ENCODE assay signal across 28 cellular contexts in the genomic region with DNA sequence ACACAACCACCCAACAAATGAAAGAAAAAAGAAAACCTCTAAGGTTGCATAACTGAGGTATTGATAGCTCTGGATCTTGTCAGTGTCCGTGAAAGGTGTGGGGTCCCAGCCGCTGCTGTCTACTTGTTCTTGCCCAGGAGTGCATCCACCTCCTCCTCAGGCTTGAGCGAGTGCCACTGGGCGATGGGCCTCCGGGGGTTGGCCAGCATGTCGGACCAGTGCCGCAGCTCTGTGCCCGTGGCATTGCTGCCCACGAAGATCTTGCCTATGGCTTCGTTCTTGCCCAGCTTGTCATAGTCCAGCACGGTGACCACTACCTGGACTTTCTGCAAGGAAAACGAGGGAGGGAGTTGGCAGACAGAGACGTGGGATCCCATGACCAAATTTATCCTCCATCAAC.
"Had no signal": no experiment of that assay in that cellular context is flagged by ENCODE, and none has a peak within 500 bp of the region (broad histone marks: within the 10 kb centered on the region; RNA-seq: fewer than 3 reads in every experiment).

No MANE protein-coding gene starts in this region.

- H3K27me3 ChIP-seq: adrenal gland, breast epithelium, cardiac muscle cell, colonic mucosa, gastrocnemius medialis had no signal

- H3K4me1 ChIP-seq: breast epithelium, colonic mucosa had no signal

- H3K36me3 ChIP-seq: adrenal gland, breast epithelium, colonic mucosa, gastrocnemius medialis had no signal

- H3K9me3 ChIP-seq: adrenal gland, breast epithelium, colonic mucosa, gastrocnemius medialis, heart right ventricle had no signal

- H3K27ac ChIP-seq: adrenal gland, breast epithelium, cardiac muscle cell, colonic mucosa, gastrocnemius medialis, heart right ventricle, WERI-Rb-1 had no signal

- H3K4me3 ChIP-seq: adrenal gland, breast epithelium, cardiac muscle cell, colonic mucosa, gastrocnemius medialis, heart right ventricle had no signal

- DNase-seq: activated B cell treated with CpG ODN at 0.5 μM for 24 hours; activated CD4-positive, alpha-beta T cell treated with anti-CD3 and anti-CD28 coated beads for 48 hours; activated CD4-positive, alpha-beta T cell treated with anti-CD3 and anti-CD28 coated beads, Interleukin-2, amount 50 U/mL, for 1 hour; activated CD4-positive, alpha-beta T cell treated with anti-CD3 and anti-CD28 coated beads, Interleukin-2, amount 50 U/mL, for 48 hours; activated CD8-positive, alpha-beta memory T cell treated with anti-CD3 and anti-CD28 coated beads for 24 hours; activated CD8-positive, alpha-beta T cell treated with anti-CD3 and anti-CD28 coated beads for 36 hours; activated effector memory CD4-positive, alpha-beta T cell treated with Interleukin-2 at 50 U/mL for 16 hours; activated gamma-delta T cell treated with Interleukin-2 at 50 U/mL for 16 hours; activated naive CD4-positive, alpha-beta T cell treated with Interleukin-2 at 50 U/mL for 16 hours; activated naive CD8-positive, alpha-beta T cell treated with anti-CD3 and anti-CD28 coated beads for 36 hours; activated naive CD8-positive, alpha-beta T cell treated with anti-CD3 and anti-CD28 coated beads, Interleukin-2, amount 50 U/mL, for 24 hours; activated T-cell treated with anti-CD3 and anti-CD28 coated beads, Interleukin-2, amount 50 U/mL, for 4 hours; amygdala; aorta; central memory CD4-positive, alpha-beta T cell; cerebellar nuclear complex; colonic mucosa; effector CD8-positive, alpha-beta T cell; foreskin fibroblast; gastrocnemius medialis; heart right ventricle; T-helper 1 cell; T-helper 17 cell; T1000; WERI-Rb-1 had no signal
